Comparison of ENCODE assay signal across 10 cellular contexts in genomic region chr10:103835121-103836045, GRCh38. TPM values are rescaled to one million over a fixed set of nuclear protein-coding genes. Genes with fewer than 3 reads are reported as not detected.
A peak's percentile ranks its signal among the peaks of the same experiment; 100 is the strongest.
DNase-seq lines count a peak whose midpoint lies in the region; ATAC-seq, FAIRE-seq and TF ChIP-seq lines count a peak whose summit lies in the region.
"Had no signal": no experiment of that assay in that cellular context is flagged by ENCODE, and none has a peak within 500 bp of the region (broad histone marks: within the 10 kb centered on the region; RNA-seq: fewer than 3 reads in every experiment).

No MANE protein-coding gene starts in this region.

- FAIRE-seq in astrocyte (lab: Jason Lieb, UNC) = no peak
- FAIRE-seq in GM12892 (lab: Jason Lieb, UNC) = no peak

- H3K79me2 ChIP-seq in astrocyte (ENCODE audit: insufficient read depth, low read length) = peaks cover 29% of the 10 kb centered on the region

- H3K4me3 Mint-ChIP-seq in astrocyte (ENCODE audit: unreplicated experiment) = no peak overlapping the region
- H3K4me3 Mint-ChIP-seq: T-helper 2 cell treated with Interferon-gamma antibody and Interleukin-4, amounts not matched to agents 5 μg/mL and 100 μg/mL, for 36 hours had no signal

- no peaks in the 10 kb centered on the region for H3K9me3 ChIP-seq in astrocyte (ENCODE audit: insufficient read depth, low read depth, low read length)
- peaks cover 5% of the 10 kb centered on the region for H3K9me3 ChIP-seq in left ventricle myocardium inferior (replicated peaks)

- no peak overlapping the region for H2AFZ ChIP-seq in astrocyte (ENCODE audit: low read depth, low read length)

- TF ChIP-seq CTCF in astrocyte (IDR thresholded peaks at IDR 0.05; ENCODE audit: insufficient read depth, low read depth, low read length) (no peak), left ventricle myocardium inferior (IDR thresholded peaks at IDR 0.05; ENCODE audit: borderline replicate concordance) (no peak)

- peaks cover 13% of the 10 kb centered on the region for H3K4me1 Mint-ChIP-seq in astrocyte (ENCODE audit: low read depth, unreplicated experiment)

- H3K4me3 ChIP-seq in astrocyte (ENCODE audit: insufficient read depth, low read depth, low read length) (no peak overlapping the region), left ventricle myocardium inferior (no peak overlapping the region)

- ATAC-seq in HG03439 (IDR thresholded peaks at IDR 0.05; ENCODE audit: unreplicated experiment) = no peak

- no peak overlapping the region for H3K27ac Mint-ChIP-seq in astrocyte (ENCODE audit: unreplicated experiment)
- H3K27ac Mint-ChIP-seq: T-helper 2 cell treated with Interferon-gamma antibody and Interleukin-4, amounts not matched to agents 5 μg/mL and 100 μg/mL, for 36 hours had no signal

- peaks cover 2% of the 10 kb centered on the region for H3K9me3 Mint-ChIP-seq in astrocyte (ENCODE audit: unreplicated experiment)

- DNase-seq in AG08396 (ENCODE audit: low spot score) (peak; percentile 68), astrocyte (ENCODE audit: low read depth) (peak; percentile 53), left ventricle myocardium inferior (peak; percentile 79), posterior vena cava (ENCODE audit: low spot score) (peak; percentile 92), GM12892 (ENCODE audit: insufficient read length) (no peak)
- no peak for DNase-seq in stimulated activated CD4-positive, alpha-beta T cell treated with anti-CD3 and anti-CD28 coated beads, Interleukin-4, amount 100 ng/mL, for 1 hour
- no peak for DNase-seq in effector CD8-positive, alpha-beta T cell (lab: John Stamatoyannopoulos, UW)
- DNase-seq: NCI-H774 had no signal

- H3K9ac ChIP-seq in astrocyte (ENCODE audit: low read length) = no peak overlapping the region

- H3K4me1 ChIP-seq in astrocyte (ENCODE audit: insufficient read depth, low read length) (no peaks in the 10 kb centered on the region), left ventricle myocardium inferior (peaks cover 88% of the 10 kb centered on the region)

- peaks cover 39% of the 10 kb centered on the region for H4K20me1 ChIP-seq in astrocyte (ENCODE audit: insufficient read depth, low read length)

- no peak overlapping the region for H3K4me2 ChIP-seq in astrocyte (ENCODE audit: low read length)

- TF ChIP-seq POLR2A in GM12892 (IDR thresholded peaks at IDR 0.05; ENCODE audit: low read depth, low read length) = no peak

- H3K27me3 ChIP-seq in astrocyte (ENCODE audit: insufficient read depth, low read length) = no peaks in the 10 kb centered on the region
- no peaks in the 10 kb centered on the region for H3K27me3 ChIP-seq in left ventricle myocardium inferior (ENCODE audit: low read depth)

- H3K36me3 ChIP-seq in astrocyte (ENCODE audit: insufficient read depth, low read length) (no peaks in the 10 kb centered on the region), left ventricle myocardium inferior (no peaks in the 10 kb centered on the region)

- H3K27me3 Mint-ChIP-seq in astrocyte (ENCODE audit: low read depth, unreplicated experiment) = no peaks in the 10 kb centered on the region

- H3K36me3 Mint-ChIP-seq in astrocyte (ENCODE audit: low read depth, unreplicated experiment) = no peaks in the 10 kb centered on the region

- no peak overlapping the region for H3K27ac ChIP-seq in astrocyte (ENCODE audit: low read depth, low read length)
- peak overlapping the region; percentile 80 for H3K27ac ChIP-seq in left ventricle myocardium inferior (replicated peaks)

- intact Hi-C loops in left ventricle myocardium inferior (cut with micrococcal nuclease) = no loop called here
- intact Hi-C loops in posterior vena cava (cut with DNase I) = loop anchor here in 1 of 2 donors (1.0 kb wide), 1 partner anchor 25 kb away; no protein-coding TSS in a partner anchor

RNA-seq across cellular contexts. Expression of gene SH3PXD2A, which starts 20.0 kb away (rescaled TPM):
- 17.3 and 25.8 TPM in 2 replicates for total RNA-seq in astrocyte
- total RNA-seq in left ventricle myocardium inferior = 34.4 TPM
- total RNA-seq in posterior vena cava = 10 to 100 TPM; 62.6 to 93.6 TPM
- 6.5 TPM for polyA plus RNA-seq in GM12892 (2012; ENCODE audit: missing spikeins)

Comparison
In these comparisons a context has a peak if more than half of its experiments do, and no peak if none do; other contexts are left out.
1. DNase-seq: peak in AG08396 (single experiment), astrocyte (single experiment), left ventricle myocardium inferior (single experiment) and posterior vena cava (single experiment); none in GM12892 (single experiment), stimulated activated CD4-positive, alpha-beta T cell treated with anti-CD3 and anti-CD28 coated beads, Interleukin-4, amount 100 ng/mL, for 1 hour (single experiment) and effector CD8-positive, alpha-beta T cell (single experiment).